In the genomic region with DNA sequence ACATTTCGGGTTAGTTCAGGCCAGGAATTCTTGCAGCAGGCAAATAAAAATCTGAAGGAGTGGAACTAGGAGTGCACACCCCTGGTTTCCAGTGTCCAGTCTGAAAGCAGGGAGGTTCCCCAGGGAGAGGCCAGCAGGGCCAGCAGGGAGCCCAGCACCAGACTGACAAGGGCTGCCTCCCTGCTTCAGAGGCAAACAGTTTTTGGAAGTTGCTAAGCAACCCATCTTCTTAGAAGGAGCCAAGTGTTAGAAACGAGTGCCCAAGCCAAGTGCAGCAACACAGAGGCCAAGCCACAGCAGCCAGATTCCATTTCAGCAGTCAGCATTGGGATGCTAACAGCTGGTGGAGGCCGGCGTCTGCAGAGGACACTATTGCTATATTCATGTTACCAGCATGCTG, we compare ENCODE assay signal across 18 cellular contexts.
DNase-seq lines count a peak whose midpoint lies in the region; ATAC-seq and TF ChIP-seq lines count a peak whose summit lies in the region.
"Had no signal": no experiment of that assay in that cellular context is flagged by ENCODE, and none has a peak within 500 bp of the region (broad histone marks: within the 10 kb centered on the region; RNA-seq: fewer than 3 reads in every experiment).

No MANE protein-coding gene starts in this region.

- H3K36me3 ChIP-seq in left lung, result no peaks in the 10 kb centered on the region
- H3K36me3 ChIP-seq: cardiac muscle cell had no signal

- H3K27me3 ChIP-seq in left lung, result peaks cover 0 to 35% of the 10 kb centered on the region in 2 donors
- H3K27me3 ChIP-seq: cardiac muscle cell had no signal

- intact Hi-C loops in left lung (cut with DNase I), result no loop called here

- no peaks in the 10 kb centered on the region for H3K4me1 Mint-ChIP-seq in T-helper 2 cell treated with Interferon-gamma antibody and Interleukin-4, amounts not matched to agents 5 μg/mL and 100 μg/mL, for 36 hours (ENCODE audit: low read depth)

- H3K9me3 Mint-ChIP-seq in T-helper 2 cell treated with Interferon-gamma antibody and Interleukin-4, amounts not matched to agents 5 μg/mL and 100 μg/mL, for 36 hours, result no peaks in the 10 kb centered on the region
- H3K9me3 Mint-ChIP-seq: stimulated activated naive CD8-positive, alpha-beta T cell treated with anti-CD3 and anti-CD28 coated beads, Interleukin-15, amount 100 ng/mL, for 72 hours had no signal

- no peak overlapping the region for H3K4me3 Mint-ChIP-seq in T-helper 2 cell treated with Interferon-gamma antibody and Interleukin-4, amounts not matched to agents 5 μg/mL and 100 μg/mL, for 36 hours
- H3K4me3 Mint-ChIP-seq: B cell; naive thymus-derived CD4-positive, alpha-beta T cell; stimulated activated naive CD8-positive, alpha-beta T cell treated with anti-CD3 and anti-CD28 coated beads, Interleukin-15, amount 100 ng/mL, for 72 hours had no signal

- DNase-seq in left lung (peak in 1 of 2 donors; percentile 51), NCI-H146 treated with DMSO at 0.1 percent for 48 hours (lab: John Stamatoyannopoulos, UW; ENCODE audit: unreplicated experiment) (no peak), hypothalamus (lab: John Stamatoyannopoulos, UW) (no peak)
- no peak for DNase-seq in T-helper 2 cell treated with Interferon-gamma antibody and Interleukin-4, amounts not matched to agents 5 μg/mL and 100 μg/mL, for 36 hours (ENCODE audit: low spot score)
- DNase-seq: activated naive CD4-positive, alpha-beta T cell treated with Interleukin-2 at 50 U/mL for 16 hours; EL; naive thymus-derived CD4-positive, alpha-beta T cell; NCI-H1436; NCI-H748 treated with DMSO at 0.1 percent for 48 hours; SIG-M5; stimulated activated naive CD8-positive, alpha-beta T cell treated with anti-CD3 and anti-CD28 coated beads, Interleukin-15, amount 100 ng/mL, for 72 hours had no signal

- H3K9me3 ChIP-seq in left lung, result peaks cover 0 to 3% of the 10 kb centered on the region in 2 donors

- H3K4me3 ChIP-seq in left lung, result no peak overlapping the region
- H3K4me3 ChIP-seq: cardiac muscle cell, K562 had no signal

- no peaks in the 10 kb centered on the region for H3K27me3 Mint-ChIP-seq in T-helper 2 cell treated with Interferon-gamma antibody and Interleukin-4, amounts not matched to agents 5 μg/mL and 100 μg/mL, for 36 hours (ENCODE audit: low read depth)
- H3K27me3 Mint-ChIP-seq: B cell had no signal

- H3K27ac ChIP-seq in VCaP (peak overlapping the region; percentile 65; the same call in 1 of the 2 replicates), left lung (no peak overlapping the region)
- H3K27ac ChIP-seq: cardiac muscle cell had no signal

- no peak overlapping the region for H3K27ac Mint-ChIP-seq in T-helper 2 cell treated with Interferon-gamma antibody and Interleukin-4, amounts not matched to agents 5 μg/mL and 100 μg/mL, for 36 hours
- H3K27ac Mint-ChIP-seq: B cell; naive thymus-derived CD4-positive, alpha-beta T cell; stimulated activated naive CD8-positive, alpha-beta T cell treated with anti-CD3 and anti-CD28 coated beads, Interleukin-15, amount 100 ng/mL, for 72 hours had no signal

- no peaks in the 10 kb centered on the region for H3K36me3 Mint-ChIP-seq in T-helper 2 cell treated with Interferon-gamma antibody and Interleukin-4, amounts not matched to agents 5 μg/mL and 100 μg/mL, for 36 hours (ENCODE audit: low read depth)
- H3K36me3 Mint-ChIP-seq: naive thymus-derived CD4-positive, alpha-beta T cell had no signal

- ATAC-seq in GM18502 (IDR thresholded peaks at IDR 0.05; ENCODE audit: poor library complexity, unreplicated experiment), result peak; percentile 37
- peak; percentile 10 for ATAC-seq in HG02588 (IDR thresholded peaks at IDR 0.05; ENCODE audit: unreplicated experiment)
- peak; percentile 68 for ATAC-seq in left lung
- ATAC-seq in activated CD4-positive, CD25-positive, alpha-beta regulatory T cell treated with anti-CD3 and anti-CD28 coated beads, Interleukin-2, amount 50 U/mL, for 24 hours, result no peak
- ATAC-seq: K562; naive thymus-derived CD4-positive, alpha-beta T cell; stimulated activated naive CD8-positive, alpha-beta T cell treated with anti-CD3 and anti-CD28 coated beads, Interleukin-15, amount 100 ng/mL, for 72 hours had no signal

- H3K4me1 ChIP-seq in left lung, result no peaks in the 10 kb centered on the region

- TF ChIP-seq CTCF in VCaP (conservative IDR thresholded peaks at IDR 0.05) (no peak), left lung (IDR thresholded peaks at IDR 0.05) (no peak)

Comparison
In these comparisons a context has a peak if more than half of its experiments do, and no peak if none do; other contexts are left out.
1. ATAC-seq: peak in GM18502 (single experiment), HG02588 (single experiment) and left lung (single experiment); none in activated CD4-positive, CD25-positive, alpha-beta regulatory T cell treated with anti-CD3 and anti-CD28 coated beads, Interleukin-2, amount 50 U/mL, for 24 hours (0 of 2).